Comparison of ENCODE assay signal across 8 cellular contexts in genomic region chr10:80158598-80159127, GRCh38. TPM values are rescaled to one million over a fixed set of nuclear protein-coding genes. Genes with fewer than 3 reads are reported as not detected.
DNase-seq lines count a peak whose midpoint lies in the region; ATAC-seq and TF ChIP-seq lines count a peak whose summit lies in the region.

No MANE protein-coding gene starts in this region.

- peak overlapping the region; percentile 30 for H3K27ac Mint-ChIP-seq in CD4-positive, alpha-beta T cell

- no peaks in the 10 kb centered on the region for H3K27me3 ChIP-seq in CD4-positive, alpha-beta T cell (ENCODE audit: control insufficient read depth, insufficient read depth, low read length)
- no peaks in the 10 kb centered on the region for H3K27me3 ChIP-seq in hepatocyte
- H3K27me3 ChIP-seq in spleen (replicated peaks in 1 of 7): no peaks in the 10 kb centered on the region

- H4K20me1 ChIP-seq in hepatocyte (ENCODE audit: insufficient read depth, poor library complexity, severe bottlenecking): no peaks in the 10 kb centered on the region

- POLR2A ChIA-PET in CD4-positive, alpha-beta T cell (lab: Charles Lee): interaction anchor here (1.0 to 1.1 kb wide), 2 partner anchors 12 to 29 kb away, joined by 3 to 4 read pairs; no protein-coding TSS in a partner anchor

- H3K9me3 Mint-ChIP-seq in CD4-positive, alpha-beta T cell: no peaks in the 10 kb centered on the region

- no peaks in the 10 kb centered on the region for H3K4me1 Mint-ChIP-seq in CD4-positive, alpha-beta T cell (ENCODE audit: low read depth)

- no peak overlapping the region for H3K4me2 ChIP-seq in hepatocyte

- intact Hi-C loops in CD4-positive, alpha-beta T cell (cut with DNase I, micrococcal nuclease): no loop called here
- intact Hi-C loops in spleen (cut with DNase I; ENCODE audit: low total_unique reads): no loop called here

- H3K79me2 ChIP-seq in hepatocyte: no peaks in the 10 kb centered on the region

- 64% methylated on average over 14 of the region's 14 CpGs for WGBS in hepatocyte (ENCODE audit: low lambda C conversion rate, missing lambda C conversion rate)
- 26 to 57% (median 55%) methylated on average over 11 to 14 of the region's 14 CpGs for WGBS in spleen, 5 donors

- CTCF ChIA-PET in CD4-positive, alpha-beta T cell (lab: Charles Lee): interaction anchor here (1.6 kb wide), 1 partner anchor 15 kb away, joined by 3 read pairs; no protein-coding TSS in a partner anchor

- DNase-seq in CD4-positive, alpha-beta T cell: no peak
- DNase-seq in NB4 (ENCODE audit: low read depth): peak; percentile 96
- DNase-seq in anterior cingulate cortex (lab: John Stamatoyannopoulos, UW): peak in 47 of 58 donors; percentile 8 to 83 (median 48)
- DNase-seq in hepatocyte (ENCODE audit: low spot score): peak; percentile 89
- peak; percentile 62 for DNase-seq in spleen
- DNase-seq in KG1 (lab: John Stamatoyannopoulos, UW): no peak
- DNase-seq in activated naive CD4-positive, alpha-beta T cell treated with anti-CD3 and anti-CD28 coated beads, Interleukin-2, amount 50 U/mL, for 16 hours: no peak

- no peaks in the 10 kb centered on the region for H3K9me3 ChIP-seq in CD4-positive, alpha-beta T cell (ENCODE audit: control insufficient read depth, low read length)
- H3K9me3 ChIP-seq in hepatocyte (ENCODE audit: low read depth) (no peaks in the 10 kb centered on the region), spleen (no peaks in the 10 kb centered on the region)

- no peak overlapping the region for H3K4me3 Mint-ChIP-seq in CD4-positive, alpha-beta T cell

- H2AFZ ChIP-seq in hepatocyte: no peak overlapping the region

- no peak for ATAC-seq in CD4-positive, alpha-beta T cell (ENCODE audit: poor library complexity)
- no peak for ATAC-seq in HG03025 (IDR thresholded peaks at IDR 0.05; ENCODE audit: low FRiP score, unreplicated experiment)

- no peak for TF ChIP-seq CTCF in CD4-positive, alpha-beta T cell (IDR thresholded peaks at IDR 0.05)
- no peak for TF ChIP-seq CTCF in NB4 (IDR thresholded peaks at IDR 0.05; ENCODE audit: low read depth, low read length)
- no peak for TF ChIP-seq CTCF in hepatocyte (IDR thresholded peaks at IDR 0.05; ENCODE audit: poor library complexity)
- no peak for TF ChIP-seq CTCF in spleen (IDR thresholded peaks at IDR 0.05 in 8 of 11, conservative IDR thresholded peaks at IDR 0.05 in 3 of 11)

- no peaks in the 10 kb centered on the region for H3K27me3 Mint-ChIP-seq in CD4-positive, alpha-beta T cell

- TF ChIP-seq POLR2A in NB4 (IDR thresholded peaks at IDR 0.05; ENCODE audit: extremely low read depth, insufficient read length) (no peak), spleen (IDR thresholded peaks at IDR 0.05) (no peak)

- no peaks in the 10 kb centered on the region for H3K36me3 ChIP-seq in hepatocyte (replicated peaks; ENCODE audit: insufficient read depth, low read depth)
- peaks cover 2 to 100% (median 97%) of the 10 kb centered on the region in 6 donors for H3K36me3 ChIP-seq in spleen

- H3K4me1 ChIP-seq in hepatocyte (ENCODE audit: insufficient read depth): peaks cover 18% of the 10 kb centered on the region
- peaks cover 0 to 36% (median 16%) of the 10 kb centered on the region in 6 donors for H3K4me1 ChIP-seq in spleen

- no peaks in the 10 kb centered on the region for H3K9me2 ChIP-seq in hepatocyte (replicated peaks; ENCODE audit: insufficient read depth)

- no peak overlapping the region for H3K4me3 ChIP-seq in NB4 (ENCODE audit: low read depth, low read length)
- no peak overlapping the region for H3K4me3 ChIP-seq in hepatocyte
- H3K4me3 ChIP-seq in spleen: no peak overlapping the region

- H3K36me3 Mint-ChIP-seq in CD4-positive, alpha-beta T cell (ENCODE audit: low read depth): peaks cover 100% of the 10 kb centered on the region

- H3K27ac ChIP-seq in CD4-positive, alpha-beta T cell (ENCODE audit: low read depth, low read length): no peak overlapping the region
- H3K27ac ChIP-seq in hepatocyte (peak overlapping the region; percentile 92), spleen (peak overlapping the region in 5 of 8 donors; percentile 37 to 61 (median 54))

RNA-seq across cellular contexts. Expression of gene PLAC9, which starts 26.1 kb away (rescaled TPM):
- total RNA-seq in CD4-positive, alpha-beta T cell: not detected
- total RNA-seq in hepatocyte (11.4 and 14.8 TPM in 2 replicates), spleen (1 to 10 TPM in 6 of 7 donors, not detected in 1; 1.0 to 3.8 (median 2.0) TPM)
- polyA plus RNA-seq in hepatocyte (83.3 and 92.9 TPM in 2 replicates), spleen (1 to 10 TPM; 5.6 to 8.0 (median 6.7) TPM)

RNA-seq across cellular contexts. Expression of gene ANXA11, which starts 46.7 kb away (rescaled TPM):
- total RNA-seq in CD4-positive, alpha-beta T cell: 100 to 1,000 TPM; 153 to 159 TPM
- total RNA-seq in hepatocyte: 88.1 and 92.8 TPM in 2 replicates
- 168 and 184 TPM in 2 replicates for polyA plus RNA-seq in hepatocyte
- 100 to 1,000 TPM; 102 to 201 (median 157) TPM for total RNA-seq in spleen
- 100 to 1,000 TPM in 2 of 3 donors, 10 to 100 TPM in 1; 89.9 to 143 (median 117) TPM for polyA plus RNA-seq in spleen

Comparison
In these comparisons a context has a peak if more than half of its experiments do, and no peak if none do; other contexts are left out.
1. DNase-seq: peak in NB4 (single experiment), anterior cingulate cortex (47 of 58), hepatocyte (single experiment) and spleen (single experiment); none in CD4-positive, alpha-beta T cell (0 of 10), KG1 (single experiment) and activated naive CD4-positive, alpha-beta T cell treated with anti-CD3 and anti-CD28 coated beads, Interleukin-2, amount 50 U/mL, for 16 hours (single experiment).